33 cellular contexts compared by ENCODE assay signal in the genomic region with DNA sequence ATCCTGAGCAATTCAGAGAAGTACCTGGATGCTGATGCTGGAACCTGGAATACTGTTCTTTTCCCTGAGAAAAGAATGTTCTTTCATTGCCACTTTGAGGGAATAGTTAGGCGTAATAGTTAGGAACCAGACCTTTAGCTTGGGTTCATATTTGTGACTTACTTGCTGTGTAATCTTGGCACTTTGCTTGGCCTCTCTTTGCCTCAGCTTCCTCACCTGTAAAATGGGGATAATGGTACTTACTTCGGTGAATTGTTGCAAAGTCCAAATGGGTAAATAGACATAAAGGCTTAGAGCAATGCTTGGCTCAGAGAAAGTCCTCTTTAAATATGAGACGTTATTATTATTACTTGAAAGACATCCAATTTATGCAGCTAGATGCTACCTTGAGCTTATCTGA. TPM values are rescaled to one million over a fixed set of nuclear protein-coding genes. Genes with fewer than 3 reads are reported as not detected.
"Had no signal": no experiment of that assay in that cellular context is flagged by ENCODE, and none has a peak within 500 bp of the region (broad histone marks: within the 10 kb centered on the region; RNA-seq: fewer than 3 reads in every experiment).

No MANE protein-coding gene starts in this region.

- H3K27me3 ChIP-seq: stomach, suprapubic skin, testis, thyroid gland, tibial artery, tibial nerve, transverse colon, upper lobe of left lung, upper lobe of right lung, uterus, vagina had no signal

- H3K27ac ChIP-seq: stomach, suprapubic skin, testis, thoracic aorta, thyroid gland, tibial artery, tibial nerve, transverse colon, upper lobe of left lung, upper lobe of right lung, uterus, vagina had no signal

- H3K4me1 Mint-ChIP-seq: stimulated activated effector memory CD8-positive, alpha-beta T cell treated with anti-CD3 and anti-CD28 coated beads, Interleukin-12 subunit alpha, Interleukin-12 subunit beta, amount 100 ng/mL, for 72 hours; stimulated activated naive CD8-positive, alpha-beta T cell treated with anti-CD3 and anti-CD28 coated beads, Interleukin-15, amount 100 ng/mL, for 72 hours had no signal

- H3K36me3 Mint-ChIP-seq: stimulated activated effector memory CD8-positive, alpha-beta T cell treated with anti-CD3 and anti-CD28 coated beads, Interleukin-12 subunit alpha, Interleukin-12 subunit beta, amount 100 ng/mL, for 72 hours had no signal

- ATAC-seq: stimulated activated effector memory CD8-positive, alpha-beta T cell treated with anti-CD3 and anti-CD28 coated beads, Interleukin-12 subunit alpha, Interleukin-12 subunit beta, amount 100 ng/mL, for 72 hours; stimulated activated memory B cell treated with anti-CD40 and anti-IgM and Interleukin-4, amounts not matched to agents 10 μg/mL and 1 μg/mL and 100 μg/mL, for 72 hours; stimulated activated naive B cell treated with anti-CD40 and anti-IgM and Interleukin-4, amounts not matched to agents 10 μg/mL and 1 μg/mL and 100 μg/mL, for 72 hours; stimulated activated naive CD8-positive, alpha-beta T cell treated with anti-CD3 and anti-CD28 coated beads, Interleukin-15, amount 100 ng/mL, for 72 hours; stimulated activated naive CD8-positive, alpha-beta T cell treated with anti-CD3 and anti-CD28 coated beads, Interleukin-15, Interleukin-2, amounts not matched to agents 100 U/mL and 50 U/mL, for 24 hours; upper lobe of right lung had no signal

- H3K9me3 ChIP-seq: suprapubic skin, testis, thyroid gland, upper lobe of right lung had no signal

- H3K36me3 ChIP-seq: thoracic aorta, transverse colon, uterus, vagina had no signal

- H3K4me1 ChIP-seq: suprapubic skin, testis, thyroid gland, tibial artery, tibial nerve, transverse colon, upper lobe of left lung, upper lobe of right lung, uterus, vagina had no signal

- FAIRE-seq: urothelium cell line had no signal

- H3K4me3 ChIP-seq: stomach, suprapubic skin, testis, thoracic aorta, thyroid gland, tibial artery, tibial nerve, transverse colon, upper lobe of left lung, upper lobe of right lung, uterus, vagina had no signal

- DNase-seq: stimulated activated CD4-positive, alpha-beta T cell treated with anti-CD3 and anti-CD28 coated beads, Interleukin-2, amount 100 ng/mL, for 48 hours; stimulated activated CD4-positive, alpha-beta T cell treated with anti-CD3 and anti-CD28 coated beads, Interleukin-4, amount 100 ng/mL, for 1 hour; stimulated activated CD4-positive, alpha-beta T cell treated with anti-CD3 and anti-CD28 coated beads, Interleukin-4, amount 100 ng/mL, for 24 hours; stimulated activated CD4-positive, alpha-beta T cell treated with anti-CD3 and anti-CD28 coated beads, Interleukin-4, amount 100 ng/mL, for 4 hours; stimulated activated CD8-positive, alpha-beta memory T cell treated with anti-CD3 and anti-CD28 coated beads, Interleukin-4, amount 100 ng/mL, for 48 hours; stimulated activated naive B cell treated with anti-CD40 and anti-IgM and Interleukin-4, amounts not matched to agents 10 μg/mL and 1 μg/mL and 100 μg/mL, for 72 hours; stimulated activated naive CD4-positive, alpha-beta T cell; stimulated activated naive CD4-positive, alpha-beta T cell treated with Interleukin-2 at 50 U/mL for 16 hours; stimulated activated naive CD8-positive, alpha-beta T cell treated with anti-CD3 and anti-CD28 coated beads, Interleukin-15, amount 100 ng/mL, for 72 hours; stimulated activated naive CD8-positive, alpha-beta T cell treated with anti-CD3 and anti-CD28 coated beads, Interleukin-15, Interleukin-2, amounts not matched to agents 100 U/mL and 50 U/mL, for 24 hours; stomach; substantia nigra; testis; thyroid gland; tibial artery; transverse colon; trophoblast cell; upper lobe of left lung; upper lobe of right lung; uterus had no signal

- H3K27me3 Mint-ChIP-seq: stimulated activated memory B cell treated with anti-CD40 and anti-IgM and Interleukin-4, amounts not matched to agents 10 μg/mL and 1 μg/mL and 100 μg/mL, for 72 hours; stimulated activated naive B cell treated with anti-CD40 and anti-IgM and Interleukin-4, amounts not matched to agents 10 μg/mL and 1 μg/mL and 100 μg/mL, for 72 hours; type B pancreatic cell had no signal

- H3K4me3 Mint-ChIP-seq: stimulated activated effector memory CD8-positive, alpha-beta T cell treated with anti-CD3 and anti-CD28 coated beads, Interleukin-12 subunit alpha, Interleukin-12 subunit beta, amount 100 ng/mL, for 72 hours; stimulated activated memory B cell treated with anti-CD40 and anti-IgM and Interleukin-4, amounts not matched to agents 10 μg/mL and 1 μg/mL and 100 μg/mL, for 72 hours; stimulated activated naive B cell treated with anti-CD40 and anti-IgM and Interleukin-4, amounts not matched to agents 10 μg/mL and 1 μg/mL and 100 μg/mL, for 72 hours; stimulated activated naive CD8-positive, alpha-beta T cell treated with anti-CD3 and anti-CD28 coated beads, Interleukin-15, amount 100 ng/mL, for 72 hours; stimulated activated naive CD8-positive, alpha-beta T cell treated with anti-CD3 and anti-CD28 coated beads, Interleukin-15, Interleukin-2, amounts not matched to agents 100 ng/mL and 50 ng/mL, for 24 hours; type B pancreatic cell had no signal

- H3K27ac Mint-ChIP-seq: stimulated activated effector memory CD8-positive, alpha-beta T cell treated with anti-CD3 and anti-CD28 coated beads, Interleukin-12 subunit alpha, Interleukin-12 subunit beta, amount 100 ng/mL, for 72 hours; stimulated activated memory B cell treated with anti-CD40 and anti-IgM and Interleukin-4, amounts not matched to agents 10 μg/mL and 1 μg/mL and 100 μg/mL, for 72 hours; stimulated activated naive B cell treated with anti-CD40 and anti-IgM and Interleukin-4, amounts not matched to agents 10 μg/mL and 1 μg/mL and 100 μg/mL, for 72 hours; stimulated activated naive CD8-positive, alpha-beta T cell treated with anti-CD3 and anti-CD28 coated beads, Interleukin-15, amount 100 ng/mL, for 72 hours; stimulated activated naive CD8-positive, alpha-beta T cell treated with anti-CD3 and anti-CD28 coated beads, Interleukin-15, Interleukin-2, amounts not matched to agents 100 ng/mL and 50 ng/mL, for 24 hours; type B pancreatic cell had no signal

RNA-seq across cellular contexts. Expression of a gene that starts 55.0 kb away (rescaled TPM):
- total RNA-seq: subcutaneous adipose tissue, suprapubic skin, temporal lobe, testis, thoracic aorta, thyroid gland, tibial nerve, transverse colon, upper lobe of left lung, ureter, urinary bladder, uterus, vagina had no signal
- polyA plus RNA-seq: stomach, urinary bladder had no signal
